Comparison of ENCODE assay signal across 8 cellular contexts in the genomic region with DNA sequence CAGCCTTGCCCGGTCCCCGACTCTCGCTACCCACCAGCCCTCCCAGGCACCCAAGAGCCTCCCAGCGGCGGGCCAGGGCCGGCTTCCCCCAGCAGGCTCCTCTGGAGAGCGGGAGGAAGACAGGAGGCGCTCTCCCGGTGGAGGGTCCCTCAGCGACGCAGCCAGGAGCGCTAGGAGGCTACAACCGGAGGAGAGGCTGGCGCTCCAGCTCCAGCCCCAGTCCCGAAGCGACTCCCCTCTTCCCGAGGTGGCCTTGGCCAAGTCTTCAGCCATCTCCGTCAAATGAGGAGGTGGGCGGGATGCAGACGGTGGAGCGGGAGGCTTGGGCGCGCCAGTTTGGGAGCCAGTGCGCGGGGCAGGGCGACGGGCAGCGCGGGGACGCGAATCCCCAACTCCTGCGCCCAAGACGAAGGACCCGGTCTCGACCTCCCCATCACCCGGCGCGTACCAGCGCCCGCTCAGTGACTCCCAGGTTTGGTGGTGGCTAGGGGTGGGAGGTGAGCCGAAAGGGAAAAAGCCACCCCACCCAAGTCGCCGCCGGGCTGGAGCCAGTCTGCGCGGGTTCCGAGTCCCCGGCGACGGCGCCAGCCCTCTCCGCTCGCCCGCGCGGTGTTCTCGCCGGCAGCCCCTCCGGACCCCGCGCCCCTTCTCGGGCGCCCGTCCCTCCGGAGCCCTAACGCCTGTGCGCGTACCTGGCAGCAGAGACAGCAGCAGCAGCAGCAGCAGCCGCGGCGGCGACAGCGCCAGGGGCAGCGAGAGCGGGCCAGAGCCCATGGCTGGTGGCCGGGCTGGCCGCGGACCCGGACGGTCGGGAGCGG. TPM values are rescaled to one million over a fixed set of nuclear protein-coding genes. Genes with fewer than 3 reads are reported as not detected.
DNase-seq lines count a peak whose midpoint lies in the region; ATAC-seq and TF ChIP-seq lines count a peak whose summit lies in the region.

No MANE protein-coding gene starts in this region.

- H3K9me3 Mint-ChIP-seq in type B pancreatic cell: no peaks in the 10 kb centered on the region

- peak overlapping the region; percentile 81 for H3K4me3 Mint-ChIP-seq in type B pancreatic cell

- H3K4me1 Mint-ChIP-seq in type B pancreatic cell (ENCODE audit: unreplicated experiment): peaks cover 13% of the 10 kb centered on the region

- H3K4me3 ChIP-seq in kidney epithelial cell (ENCODE audit: low read depth, low read length): peak overlapping the region; percentile 24

- peaks cover 62% of the 10 kb centered on the region for H3K27me3 Mint-ChIP-seq in type B pancreatic cell

- no peak for ATAC-seq in activated CD4-positive, CD25-positive, alpha-beta regulatory T cell treated with anti-CD3 and anti-CD28 coated beads, Interleukin-2, amount 50 U/mL, for 24 hours
- ATAC-seq in GM18502 (IDR thresholded peaks at IDR 0.05; ENCODE audit: poor library complexity, unreplicated experiment): no peak

- no peak overlapping the region for H3K27ac Mint-ChIP-seq in type B pancreatic cell

- TF ChIP-seq CTCF in kidney epithelial cell (IDR thresholded peaks at IDR 0.05; ENCODE audit: insufficient read depth, low read length, poor library complexity, severe bottlenecking) (peak; percentile 65), type B pancreatic cell (conservative IDR thresholded peaks at IDR 0.05) (peak; percentile 57)

- H3K36me3 Mint-ChIP-seq in type B pancreatic cell: peaks cover 4% of the 10 kb centered on the region

- peak; percentile 59 for DNase-seq in activated CD8-positive, alpha-beta memory T cell treated with anti-CD3 and anti-CD28 coated beads for 24 hours
- DNase-seq in activated CD8-positive, alpha-beta memory T cell treated with anti-CD3 and anti-CD28 coated beads, Interleukin-2, amount 50 U/mL, for 4 hours: no peak
- peak; percentile 2 for DNase-seq in amniotic epithelial cell (ENCODE audit: low read depth)
- DNase-seq in kidney epithelial cell (ENCODE audit: low read depth): no peak
- DNase-seq in type B pancreatic cell (ENCODE audit: extremely low spot score, unreplicated experiment): no peak
- DNase-seq in NCI-H510A (lab: John Stamatoyannopoulos, UW): no peak

- no peaks in the 10 kb centered on the region for H3K36me3 ChIP-seq in kidney epithelial cell (ENCODE audit: control insufficient read depth, insufficient read depth, low read length)

- H3K27me3 ChIP-seq in kidney epithelial cell (ENCODE audit: control insufficient read depth, insufficient read depth, low read length): peaks cover 31% of the 10 kb centered on the region

RNA-seq across cellular contexts. Expression of a gene that starts 0.6 kb away (rescaled TPM):
- total RNA-seq in kidney epithelial cell (0.07 and 0.46 TPM in 2 replicates), type B pancreatic cell (ENCODE audit: low replicate concordance) (8.4 and 19.2 TPM in 2 replicates)

RNA-seq across cellular contexts. Expression of a gene that starts 20.8 kb away (rescaled TPM):
- total RNA-seq in kidney epithelial cell (1.1 and 1.8 TPM in 2 replicates), type B pancreatic cell (ENCODE audit: low replicate concordance) (3.8 and 4.6 TPM in 2 replicates)

RNA-seq across cellular contexts. Expression of a gene that starts 54.9 kb away (rescaled TPM):
- total RNA-seq in kidney epithelial cell (4.7 and 13.7 TPM in 2 replicates), type B pancreatic cell (ENCODE audit: low replicate concordance) (2.3 and 11.5 TPM in 2 replicates)

Comparison
In these comparisons a context has a peak if more than half of its experiments do, and no peak if none do; other contexts are left out.
1. DNase-seq: peak in activated CD8-positive, alpha-beta memory T cell treated with anti-CD3 and anti-CD28 coated beads for 24 hours (single experiment) and amniotic epithelial cell (single experiment); none in activated CD8-positive, alpha-beta memory T cell treated with anti-CD3 and anti-CD28 coated beads, Interleukin-2, amount 50 U/mL, for 4 hours (single experiment), kidney epithelial cell (single experiment), type B pancreatic cell (single experiment) and NCI-H510A (single experiment).